14 cellular contexts compared by ENCODE assay signal in genomic region chr2:237254911-237255578, GRCh38.
DNase-seq lines count a peak whose midpoint lies in the region; ATAC-seq and TF ChIP-seq lines count a peak whose summit lies in the region.
"Had no signal": no experiment of that assay in that cellular context is flagged by ENCODE, and none has a peak within 500 bp of the region (broad histone marks: within the 10 kb centered on the region; RNA-seq: fewer than 3 reads in every experiment).

No MANE protein-coding gene starts in this region.

- TF ChIP-seq CTCF in heart left ventricle (IDR thresholded peaks at IDR 0.05) (no peak), brain microvascular endothelial cell (IDR thresholded peaks at IDR 0.05; ENCODE audit: low read depth, low read length, missing control alignments) (no peak), vagina (IDR thresholded peaks at IDR 0.05) (no peak)

- H3K27me3 ChIP-seq in heart left ventricle (no peaks in the 10 kb centered on the region), right cardiac atrium (ENCODE audit: control insufficient read depth, insufficient read depth) (no peaks in the 10 kb centered on the region), brain microvascular endothelial cell (replicated peaks) (no peaks in the 10 kb centered on the region), vagina (no peaks in the 10 kb centered on the region)

- H3K27ac ChIP-seq in heart left ventricle (peak overlapping the region in 8 of 12 donors; percentile 12 to 80 (median 44)), right cardiac atrium (ENCODE audit: low read length) (no peak overlapping the region), brain microvascular endothelial cell (peak overlapping the region; percentile 85), vagina (peak overlapping the region; percentile 89)
- H3K27ac ChIP-seq: HL-60 had no signal

- H3K4me1 ChIP-seq in heart left ventricle, result peaks cover 0 to 48% (median 8%) of the 10 kb centered on the region in 12 donors
- no peaks in the 10 kb centered on the region for H3K4me1 ChIP-seq in right cardiac atrium (ENCODE audit: control insufficient read depth, insufficient read depth, low read length)
- peaks cover 45% of the 10 kb centered on the region for H3K4me1 ChIP-seq in vagina

- in situ Hi-C loops in brain microvascular endothelial cell (cut with HindIII; ENCODE audit: low pct_ligation_motif_present, low sequenced_read_pairs), result no loop called here

- H3K4me3 ChIP-seq in heart left ventricle (no peak overlapping the region), right cardiac atrium (ENCODE audit: low read length) (no peak overlapping the region), brain microvascular endothelial cell (ENCODE audit: low read depth, low read length) (no peak overlapping the region), vagina (no peak overlapping the region)

- 78 to 89% (median 88%) methylated on average over 2 of the region's 2 CpGs for WGBS in heart left ventricle, 4 donors
- WGBS in right cardiac atrium, result 77% methylated on average over 2 of the region's 2 CpGs

- no peak for DNase-seq in heart left ventricle
- DNase-seq in right cardiac atrium, result no peak
- peak; percentile 89 for DNase-seq in brain microvascular endothelial cell
- DNase-seq in kidney tubule cell (ENCODE audit: low spot score), result peak; percentile 19
- no peak for DNase-seq in vagina (ENCODE audit: extremely low spot score in 2 of 2)
- no peak for DNase-seq in HPDE6-E6E7 (ENCODE audit: extremely low spot score)
- no peak for DNase-seq in NCI-H524 treated with DMSO at 0.1 percent for 48 hours (lab: John Stamatoyannopoulos, UW)
- DNase-seq: activated CD4-positive, alpha-beta T cell treated with anti-CD3 and anti-CD28 coated beads for 4 hours; activated gamma-delta T cell treated with Interleukin-2 at 50 U/mL for 16 hours; naive thymus-derived CD8-positive, alpha-beta T cell; NCI-H1048; NCI-H748 treated with DMSO at 0.1 percent for 48 hours had no signal

- intact Hi-C loops in heart left ventricle (cut with DNase I) (no loop called here), right cardiac atrium (cut with DNase I) (no loop called here), vagina (cut with DNase I) (loop anchor here (10.0 kb wide), 1 partner anchor 70 kb away; no protein-coding TSS in a partner anchor)

- ATAC-seq in heart left ventricle (no peak), right cardiac atrium (no peak), GM18861 (IDR thresholded peaks at IDR 0.05; ENCODE audit: unreplicated experiment) (no peak)
- ATAC-seq: naive thymus-derived CD8-positive, alpha-beta T cell had no signal

- H3K36me3 ChIP-seq in heart left ventricle (no peaks in the 10 kb centered on the region), brain microvascular endothelial cell (replicated peaks) (no peaks in the 10 kb centered on the region), vagina (no peaks in the 10 kb centered on the region)

- H3K9me3 ChIP-seq in heart left ventricle (no peaks in the 10 kb centered on the region), right cardiac atrium (ENCODE audit: control insufficient read depth, low read length) (no peaks in the 10 kb centered on the region), vagina (no peaks in the 10 kb centered on the region)

- TF ChIP-seq POLR2A in heart left ventricle (IDR thresholded peaks at IDR 0.05) (no peak), vagina (IDR thresholded peaks at IDR 0.05) (no peak)

Comparison
In these comparisons a context has a peak if more than half of its experiments do, and no peak if none do; other contexts are left out.
1. DNase-seq: peak in brain microvascular endothelial cell (single experiment) and kidney tubule cell (single experiment); none in heart left ventricle (0 of 5), right cardiac atrium (0 of 3), vagina (0 of 2), HPDE6-E6E7 (single experiment) and NCI-H524 treated with DMSO at 0.1 percent for 48 hours (single experiment).